ENCODE assay signal across 8 cellular contexts in the genomic region with DNA sequence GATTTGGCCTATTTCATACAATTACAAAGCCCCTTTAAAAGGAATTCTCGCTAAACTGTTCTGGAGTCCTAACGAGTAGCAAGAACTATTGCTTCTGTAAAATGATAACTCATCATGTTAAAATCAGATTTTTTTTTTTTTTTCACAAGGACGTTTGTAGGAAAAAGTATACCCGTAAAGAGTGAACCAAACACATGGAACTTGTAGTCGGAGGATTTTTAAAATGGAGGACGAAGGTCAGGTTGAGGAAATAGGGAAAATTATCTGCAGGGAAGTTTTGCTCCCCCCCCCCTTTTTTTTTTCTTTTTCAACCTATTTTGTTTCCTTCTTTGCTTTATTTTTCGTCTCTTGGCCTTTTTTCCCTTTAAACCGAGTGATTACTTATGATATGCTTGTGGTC. TPM values are rescaled to one million over a fixed set of nuclear protein-coding genes. Genes with fewer than 3 reads are reported as not detected.
DNase-seq lines count a peak whose midpoint lies in the region; ATAC-seq and TF ChIP-seq lines count a peak whose summit lies in the region.

No MANE protein-coding gene starts in this region.

- H3K9me3 ChIP-seq in left ventricle myocardium inferior (replicated peaks) (peaks cover 4% of the 10 kb centered on the region), SJSA1 (replicated peaks) (no peaks in the 10 kb centered on the region), parathyroid adenoma (ENCODE audit: control insufficient read depth, low read length) (no peaks in the 10 kb centered on the region)

- intact Hi-C loops in left ventricle myocardium inferior (cut with micrococcal nuclease) (no loop called here), left ventricle myocardium superior (cut with micrococcal nuclease) (no loop called here)

- H3K4me3 ChIP-seq in left ventricle myocardium inferior: peak overlapping the region; percentile 94
- peak overlapping the region; percentile 67 for H3K4me3 ChIP-seq in SJSA1
- peak overlapping the region; percentile 77 for H3K4me3 ChIP-seq in epithelial cell of proximal tubule (ENCODE audit: low read depth, low read length)
- H3K4me3 ChIP-seq in parathyroid adenoma (ENCODE audit: low read depth, low read length): peak overlapping the region; percentile 87

- peak overlapping the region; percentile 98 for H2AFZ ChIP-seq in parathyroid adenoma

- TF ChIP-seq CTCF in left ventricle myocardium inferior (IDR thresholded peaks at IDR 0.05; ENCODE audit: borderline replicate concordance) (no peak), epithelial cell of proximal tubule (conservative IDR thresholded peaks at IDR 0.05; ENCODE audit: low read depth, low read length) (no peak), parathyroid adenoma (IDR thresholded peaks at IDR 0.05) (no peak)

- H3K9ac ChIP-seq in parathyroid adenoma: no peak overlapping the region

- H3K4me2 ChIP-seq in parathyroid adenoma (ENCODE audit: low read length): peak overlapping the region; percentile 74

- H3K79me2 ChIP-seq in parathyroid adenoma: peaks cover 4% of the 10 kb centered on the region

- H3K36me3 ChIP-seq in left ventricle myocardium inferior: peaks cover 10% of the 10 kb centered on the region
- peaks cover 15% of the 10 kb centered on the region for H3K36me3 ChIP-seq in SJSA1
- no peaks in the 10 kb centered on the region for H3K36me3 ChIP-seq in parathyroid adenoma (ENCODE audit: control insufficient read depth, insufficient read depth, low read length)

- H3K27ac ChIP-seq in left ventricle myocardium inferior (replicated peaks) (peak overlapping the region; percentile 96), SJSA1 (peak overlapping the region; percentile 72), parathyroid adenoma (peak overlapping the region; percentile 87)

- H3K27me3 ChIP-seq in left ventricle myocardium inferior (ENCODE audit: low read depth) (no peaks in the 10 kb centered on the region), SJSA1 (replicated peaks) (no peaks in the 10 kb centered on the region), parathyroid adenoma (ENCODE audit: control insufficient read depth, insufficient read depth, low read length) (no peaks in the 10 kb centered on the region)

- ATAC-seq in left ventricle myocardium superior (no peak), HG03095 (IDR thresholded peaks at IDR 0.05; ENCODE audit: unreplicated experiment) (no peak)

- DNase-seq in left ventricle myocardium inferior (no peak), left ventricle myocardium superior (no peak), SJSA1 (ENCODE audit: low read depth in 1 of 2, low spot score in 2 of 2) (no peak), epithelial cell of proximal tubule (ENCODE audit: low read depth) (no peak)
- no peak for DNase-seq in stimulated activated CD4-positive, alpha-beta T cell treated with anti-CD3 and anti-CD28 coated beads, Interleukin-1b, Interleukin-23, amount 100 ng/mL, for 48 hours
- no peak for DNase-seq in effector CD8-positive, alpha-beta T cell (lab: John Stamatoyannopoulos, UW)

- H3K4me1 ChIP-seq in left ventricle myocardium inferior (peaks cover 68% of the 10 kb centered on the region), SJSA1 (replicated peaks) (peaks cover 9% of the 10 kb centered on the region), parathyroid adenoma (peaks cover 9% of the 10 kb centered on the region)

RNA-seq across cellular contexts. Expression of a gene that starts 1.0 kb away (rescaled TPM):
- 83.6 TPM for total RNA-seq in left ventricle myocardium inferior
- total RNA-seq in left ventricle myocardium superior: 67.8 TPM
- 76.9 and 96.9 TPM in 2 replicates for total RNA-seq in SJSA1 (2014; rRNA removed; shearing (Covaris generic))
- total RNA-seq in epithelial cell of proximal tubule: 49.5 and 65.0 TPM in 2 replicates
